ENCODE assay signal across 34 cellular contexts in genomic region chr1:100979652-100980051, GRCh38.
"Had no signal": no experiment of that assay in that cellular context is flagged by ENCODE, and none has a peak within 500 bp of the region (broad histone marks: within the 10 kb centered on the region; RNA-seq: fewer than 3 reads in every experiment).

No MANE protein-coding gene starts in this region.

- H3K36me3 ChIP-seq: adrenal gland, breast epithelium had no signal

- H3K9me3 ChIP-seq: adrenal gland, body of pancreas, breast epithelium, SJSA1 had no signal

- H3K4me1 ChIP-seq: adrenal gland, body of pancreas, breast epithelium had no signal

- H3K27me3 Mint-ChIP-seq: activated B cell treated with CpG ODN at 0.5 μM for 24 hours; activated CD4-positive, alpha-beta memory T cell treated with anti-CD3 and anti-CD28 coated beads for 36 hours; T-cell had no signal

- DNase-seq: activated B cell treated with CpG ODN at 0.5 μM for 24 hours; activated CD4-positive, alpha-beta memory T cell treated with anti-CD3 and anti-CD28 coated beads for 36 hours; activated CD4-positive, alpha-beta T cell treated with anti-CD3 and anti-CD28 coated beads for 4 hours; activated CD4-positive, alpha-beta T cell treated with anti-CD3 and anti-CD28 coated beads, Interleukin-2, amount 50 U/mL, for 1 hour; activated CD4-positive, CD25-positive, alpha-beta regulatory T cell treated with anti-CD3 and anti-CD28 coated beads, Interleukin-2, amount 50 U/mL, for 72 hours; activated CD8-positive, alpha-beta memory T cell treated with anti-CD3 and anti-CD28 coated beads, Interleukin-2, amount 50 U/mL, for 4 hours; activated gamma-delta T cell treated with Interleukin-2 at 50 U/mL for 16 hours; activated naive CD4-positive, alpha-beta T cell treated with anti-CD3 and anti-CD28 coated beads for 36 hours; activated T-cell treated with anti-CD3 and anti-CD28 coated beads for 4 hours; activated T-cell treated with anti-CD3 and anti-CD28 coated beads, Interleukin-2, amount 50 U/mL, for 4 hours; adrenal gland; body of pancreas; IMR-90; Karpas-422; KBM-7; NCI-H1092; NCI-H1436 treated with DMSO at 0.1 percent for 48 hours; NCI-H1694 treated with DMSO at 0.1 percent for 48 hours; NCI-H2029; NCI-H345; NCI-H524 treated with DMSO at 0.1 percent for 48 hours; NCI-H748 treated with DMSO at 0.1 percent for 48 hours; NK-92 treated with Interleukin-12 subunit alpha and Interleukin-12 subunit beta, amount 100 ng/mL, for 24 hours; PC-9; Right ventricle myocardium superior; T-cell; T-helper 2 cell; T-helper 9 cell had no signal

- H3K4me2 ChIP-seq: PC-9 had no signal

- H3K27ac Mint-ChIP-seq: activated B cell treated with CpG ODN at 0.5 μM for 24 hours; activated CD4-positive, alpha-beta memory T cell treated with anti-CD3 and anti-CD28 coated beads for 36 hours; activated naive CD4-positive, alpha-beta T cell treated with anti-CD3 and anti-CD28 coated beads for 36 hours; activated T-helper 1 cell treated with anti-CD3 and anti-CD28 coated beads, Interleukin-12 subunit alpha, Interleukin-12 subunit beta, Interleukin-2, Interleukin-4 antibody, amounts not matched to agents 30 ng/mL and 10 ng/mL and 1 ng/mL, durations not matched to agents 14 hours and 24 hours and 36 hours had no signal

- H3K9me3 Mint-ChIP-seq: activated B cell treated with CpG ODN at 0.5 μM for 24 hours; activated CD4-positive, alpha-beta memory T cell treated with anti-CD3 and anti-CD28 coated beads for 36 hours; activated naive CD4-positive, alpha-beta T cell treated with anti-CD3 and anti-CD28 coated beads for 36 hours; activated T-cell treated with anti-CD3 and anti-CD28 coated beads, Interleukin-2, amount 50 U/mL, for 4 hours; activated T-helper 1 cell treated with anti-CD3 and anti-CD28 coated beads, Interleukin-12 subunit alpha, Interleukin-12 subunit beta, Interleukin-2, Interleukin-4 antibody, amounts not matched to agents 30 ng/mL and 10 ng/mL and 1 ng/mL, durations not matched to agents 14 hours and 24 hours and 36 hours; T-cell had no signal

- ATAC-seq: activated naive CD4-positive, alpha-beta T cell treated with anti-CD3 and anti-CD28 coated beads, Interleukin-2, amount 50 U/mL, for 72 hours; activated T-cell treated with anti-CD3 and anti-CD28 coated beads, Interleukin-2, amount 50 U/mL, for 4 hours; body of pancreas; SK-N-SH treated with all-trans-retinoic acid at 6 μM for 48 hours; T-cell had no signal

- H3K27ac ChIP-seq: adrenal gland, body of pancreas, breast epithelium, PC-9, SJSA1, VCaP had no signal

- H3K4me3 ChIP-seq: adrenal gland, body of pancreas, breast epithelium, PC-9, SJSA1 had no signal

- H3K4me3 Mint-ChIP-seq: activated B cell treated with CpG ODN at 0.5 μM for 24 hours; activated CD4-positive, alpha-beta memory T cell treated with anti-CD3 and anti-CD28 coated beads for 36 hours; activated naive CD4-positive, alpha-beta T cell treated with anti-CD3 and anti-CD28 coated beads for 36 hours; activated T-cell treated with anti-CD3 and anti-CD28 coated beads, Interleukin-2, amount 50 U/mL, for 4 hours; activated T-helper 1 cell treated with anti-CD3 and anti-CD28 coated beads, Interleukin-12 subunit alpha, Interleukin-12 subunit beta, Interleukin-2, Interleukin-4 antibody, amounts not matched to agents 30 ng/mL and 10 ng/mL and 1 ng/mL, durations not matched to agents 14 hours and 24 hours and 36 hours; T-cell had no signal

- H2AFZ ChIP-seq: PC-9 had no signal

- H3K27me3 ChIP-seq: adrenal gland, body of pancreas, breast epithelium, SJSA1 had no signal
